ENCODE assay signal across 9 cellular contexts in the genomic region with DNA sequence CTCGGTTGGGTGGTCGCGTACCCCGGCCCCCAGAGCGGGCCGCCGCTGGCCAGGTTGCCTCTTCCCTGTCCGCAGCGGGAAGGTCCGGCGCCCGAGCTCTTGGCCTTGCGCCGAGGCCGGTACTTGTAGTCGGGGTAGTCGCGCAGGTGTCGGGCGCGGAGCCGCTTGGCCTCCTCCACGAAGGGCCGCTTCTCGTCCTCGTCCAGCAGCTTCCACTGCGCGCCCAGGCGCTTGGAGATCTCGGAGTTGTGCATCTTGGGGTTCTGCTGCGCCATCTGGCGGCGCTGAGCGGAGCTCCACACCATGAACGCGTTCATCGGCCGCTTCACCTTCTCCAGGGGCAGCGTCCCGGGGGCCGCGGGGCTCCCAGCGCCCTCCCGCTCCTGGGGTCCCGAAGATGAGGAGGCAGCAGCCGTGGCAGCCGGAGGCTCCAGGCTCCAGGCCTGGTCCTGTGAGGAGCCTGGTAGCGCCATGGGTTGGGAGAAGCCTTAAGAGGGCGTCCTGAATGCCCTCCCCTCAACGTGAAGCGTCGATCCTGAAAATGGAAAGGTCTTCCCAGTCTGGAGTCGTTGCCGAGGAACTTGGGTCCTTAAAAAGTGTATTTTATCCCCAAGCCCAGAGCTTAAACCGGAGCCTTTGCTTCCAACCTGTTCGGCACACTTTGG. TPM values are rescaled to one million over a fixed set of nuclear protein-coding genes. Genes with fewer than 3 reads are reported as not detected.
A peak's percentile ranks its signal among the peaks of the same experiment; 100 is the strongest.
DNase-seq lines count a peak whose midpoint lies in the region; ATAC-seq, FAIRE-seq and TF ChIP-seq lines count a peak whose summit lies in the region.
"Had no signal": no experiment of that assay in that cellular context is flagged by ENCODE, and none has a peak within 500 bp of the region (broad histone marks: within the 10 kb centered on the region; RNA-seq: fewer than 3 reads in every experiment).

No MANE protein-coding gene starts in this region.

- whole genome bisulfite sequencing in right cardiac atrium: 13% methylated on average over 56 of the region's 56 CpGs
- 12% methylated on average over 56 of the region's 56 CpGs for WGBS in urinary bladder

- H3K4me1 ChIP-seq in right cardiac atrium (ENCODE audit: control insufficient read depth, insufficient read depth, low read length) (no peaks in the 10 kb centered on the region), urinary bladder (ENCODE audit: insufficient read depth) (no peaks in the 10 kb centered on the region)

- peak; percentile 80 to 85 for ATAC-seq in right cardiac atrium
- ATAC-seq in GM18909 (IDR thresholded peaks at IDR 0.05; ENCODE audit: poor library complexity, unreplicated experiment): no peak

- H3K9me3 ChIP-seq in right cardiac atrium (ENCODE audit: control insufficient read depth, low read length): no peaks in the 10 kb centered on the region

- H3K27ac ChIP-seq in right cardiac atrium (ENCODE audit: low read length): peak overlapping the region; percentile 26
- H3K27ac ChIP-seq in urinary bladder (ENCODE audit: low read depth): peak overlapping the region; percentile 72

- no peak for FAIRE-seq in urothelium cell line (lab: Jason Lieb, UNC)
- FAIRE-seq: TTC549 had no signal

- DNase-seq in GM13976 (ENCODE audit: low spot score) (peak; percentile 88), T-helper 1 cell (peak; percentile 35 to 65 (median 52)), astrocyte of the spinal cord (ENCODE audit: low read depth, low spot score) (peak; percentile 84), right cardiac atrium (peak; percentile 89 to 96 (median 94)), posterior cingulate gyrus (peak; percentile 74 to 98 (median 88)), urothelium cell line (ENCODE audit: low spot score) (no peak)

- peak; percentile 82 for TF ChIP-seq CTCF in GM13976 (IDR thresholded peaks at IDR 0.05; ENCODE audit: borderline replicate concordance, control extremely low read depth, extremely low read depth, insufficient read depth, missing control alignments)
- peak; percentile 93 for TF ChIP-seq CTCF in astrocyte of the spinal cord (IDR thresholded peaks at IDR 0.05; ENCODE audit: low read depth, low read length)

- H3K27me3 ChIP-seq in right cardiac atrium (ENCODE audit: control insufficient read depth, insufficient read depth): no peaks in the 10 kb centered on the region

- H3K4me3 ChIP-seq in astrocyte of the spinal cord (ENCODE audit: low read depth, low read length) (peak overlapping the region; percentile 13), right cardiac atrium (ENCODE audit: low read length) (no peak overlapping the region), urinary bladder (ENCODE audit: low read depth, low read length) (peak overlapping the region; percentile 52)

- intact Hi-C loops in right cardiac atrium (cut with DNase I) (loop anchor here in 2 of 4 donors (10.0 kb wide), 2 partner anchors 95 to 235 kb away; a partner anchor contains a TSS), posterior cingulate gyrus (cut with DNase I) (loop anchor here (10.0 kb wide), 1 partner anchor 155 kb away; a partner anchor contains a TSS)

- in situ Hi-C loops in GM13976 (cut with MboI; ENCODE audit: low sequenced_read_pairs, unreplicated experiment) (no loop called here), astrocyte of the spinal cord (cut with HindIII; ENCODE audit: low sequenced_read_pairs) (no loop called here)

- H3K36me3 ChIP-seq in urinary bladder (ENCODE audit: insufficient read depth): peaks cover 6% of the 10 kb centered on the region

RNA-seq across cellular contexts. Expression of a gene that starts 0.6 kb away (rescaled TPM):
- 1 to 10 TPM; 5.4 to 6.2 (median 5.9) TPM for total RNA-seq in right cardiac atrium
- polyA plus RNA-seq in right cardiac atrium: 7.0 TPM
- total RNA-seq in urinary bladder: 1.2 TPM
- 15.3 TPM for polyA plus RNA-seq in urinary bladder

RNA-seq across cellular contexts. Expression of a gene that starts 5.7 kb away (rescaled TPM):
- total RNA-seq in right cardiac atrium: 10 to 100 TPM; 19.3 to 32.7 (median 29.4) TPM
- 43.7 TPM for polyA plus RNA-seq in right cardiac atrium
- 40.2 TPM for total RNA-seq in urinary bladder
- polyA plus RNA-seq in urinary bladder: 40.4 TPM

RNA-seq across cellular contexts. Expression of a gene that starts 9.9 kb away (rescaled TPM):
- total RNA-seq in right cardiac atrium (10 to 100 TPM; 34.6 to 45.6 (median 44.1) TPM), urinary bladder (9.1 TPM)
- polyA plus RNA-seq in right cardiac atrium (19.4 TPM), urinary bladder (73.7 TPM)

RNA-seq across cellular contexts. Expression of a gene that starts 25.4 kb away (rescaled TPM):
- total RNA-seq in right cardiac atrium (100 to 1,000 TPM in 1 of 4 donors, 10 to 100 TPM in 3; 78.9 to 109 (median 87.2) TPM), urinary bladder (26.2 TPM)
- polyA plus RNA-seq in right cardiac atrium (79.3 TPM), urinary bladder (38.5 TPM)

RNA-seq across cellular contexts. Expression of a gene that starts 27.6 kb away (rescaled TPM):
- total RNA-seq in right cardiac atrium (10 to 100 TPM; 27.2 to 37.2 (median 34.2) TPM), urinary bladder (34.7 TPM)
- polyA plus RNA-seq in right cardiac atrium (45.2 TPM), urinary bladder (54.6 TPM)
